In genomic region chr1:226625832-226626576, GRCh38 we compare ENCODE assay signal across 10 cellular contexts.
DNase-seq lines count a peak whose midpoint lies in the region; ATAC-seq and TF ChIP-seq lines count a peak whose summit lies in the region.
"Had no signal": no experiment of that assay in that cellular context is flagged by ENCODE, and none has a peak within 500 bp of the region (broad histone marks: within the 10 kb centered on the region; RNA-seq: fewer than 3 reads in every experiment).

No MANE protein-coding gene starts in this region.

- intact Hi-C loops in MCF 10A (cut with micrococcal nuclease): no loop called here
- intact Hi-C loops in breast epithelium (cut with DNase I; ENCODE audit: low total_unique reads): no loop called here
- intact Hi-C loops in uterus (cut with DNase I; ENCODE audit: low total_unique reads): no loop called here

- no peaks in the 10 kb centered on the region for H3K4me1 ChIP-seq in breast epithelium
- peaks cover 0 to 11% of the 10 kb centered on the region in 2 donors for H3K4me1 ChIP-seq in uterus
- H3K4me1 ChIP-seq: Caco-2, parathyroid adenoma had no signal

- no TSS peak for BruUV-seq in MCF 10A (replicated peaks; lab: Mats Ljungman, UMichigan)

- TF ChIP-seq POLR2A in breast epithelium (IDR thresholded peaks at IDR 0.05) (no peak), uterus (IDR thresholded peaks at IDR 0.05) (no peak)

- H3K9me3 Mint-ChIP-seq in MCF 10A (ENCODE audit: unreplicated experiment): no peaks in the 10 kb centered on the region

- H3K27ac ChIP-seq in breast epithelium (no peak overlapping the region), uterus (peak overlapping the region; percentile 35 to 43)
- H3K27ac ChIP-seq: parathyroid adenoma had no signal

- POLR2A ChIA-PET in MCF 10A (lab: Yijun Ruan, JAX): interaction anchor here (0.6 to 1.6 kb wide), 9 partner anchors 20 to 600 kb away, joined by 3 to 7 read pairs (median 3); no protein-coding TSS in a partner anchor

- H3K36me3 ChIP-seq in breast epithelium (no peaks in the 10 kb centered on the region), uterus (no peaks in the 10 kb centered on the region)

- H3K4me3 ChIP-seq in breast epithelium (peak overlapping the region in 1 of 3 donors; percentile 4), fibroblast of the aortic adventitia (ENCODE audit: low read depth, low read length) (peak overlapping the region; percentile 25), uterus (no peak overlapping the region)

- peaks cover 6% of the 10 kb centered on the region for H3K36me3 Mint-ChIP-seq in MCF 10A (ENCODE audit: insufficient read depth, unreplicated experiment)

- peak overlapping the region; percentile 36 for H3K27ac Mint-ChIP-seq in MCF 10A (ENCODE audit: low read depth, unreplicated experiment)

- CTCF ChIA-PET in MCF 10A (lab: Yijun Ruan, JAX): interaction anchor here (0.5 to 16.7 kb wide), 61 partner anchors 9 to 1019 kb away, joined by 3 to 342 read pairs (median 4); no protein-coding TSS in a partner anchor

- no peaks in the 10 kb centered on the region for H3K27me3 Mint-ChIP-seq in MCF 10A (ENCODE audit: insufficient read depth, unreplicated experiment)

- ATAC-seq in HG03442 (IDR thresholded peaks at IDR 0.05; ENCODE audit: unreplicated experiment) (peak; percentile 26), GM21367 (IDR thresholded peaks at IDR 0.05; ENCODE audit: unreplicated experiment) (no peak), HG02938 (IDR thresholded peaks at IDR 0.05; ENCODE audit: unreplicated experiment) (no peak)

- H3K4me3 Mint-ChIP-seq in MCF 10A (ENCODE audit: unreplicated experiment): no peak overlapping the region

- H3K9me3 ChIP-seq in breast epithelium (no peaks in the 10 kb centered on the region), uterus (no peaks in the 10 kb centered on the region)

- no peak for DNase-seq in MCF 10A (ENCODE audit: unreplicated experiment)
- no peak for DNase-seq in breast epithelium (ENCODE audit: low spot score in 2 of 2)
- DNase-seq in fibroblast of the aortic adventitia (ENCODE audit: low read depth): no peak
- peak; percentile 15 to 18 for DNase-seq in uterus
- no peak for DNase-seq in stimulated activated CD4-positive, alpha-beta T cell treated with anti-CD3 and anti-CD28 coated beads, Interleukin-1b, Interleukin-23, amount 100 ng/mL, for 48 hours

- H3K4me1 Mint-ChIP-seq in MCF 10A (ENCODE audit: insufficient read depth, unreplicated experiment): peaks cover 22% of the 10 kb centered on the region

- no peak for TF ChIP-seq CTCF in MCF 10A (IDR thresholded peaks at IDR 0.05; ENCODE audit: unreplicated experiment)
- TF ChIP-seq CTCF in breast epithelium (IDR thresholded peaks at IDR 0.05): no peak
- no peak for TF ChIP-seq CTCF in fibroblast of the aortic adventitia (IDR thresholded peaks at IDR 0.05; ENCODE audit: insufficient read depth, low read length)
- no peak for TF ChIP-seq CTCF in uterus (IDR thresholded peaks at IDR 0.05)

- H3K27me3 ChIP-seq in breast epithelium (no peaks in the 10 kb centered on the region), uterus (no peaks in the 10 kb centered on the region)

Comparison
In these comparisons a context has a peak if more than half of its experiments do, and no peak if none do; other contexts are left out.
1. DNase-seq: peak in uterus (2 of 2); none in MCF 10A (single experiment), breast epithelium (0 of 2), fibroblast of the aortic adventitia (single experiment) and stimulated activated CD4-positive, alpha-beta T cell treated with anti-CD3 and anti-CD28 coated beads, Interleukin-1b, Interleukin-23, amount 100 ng/mL, for 48 hours (single experiment).
2. H3K27ac ChIP-seq: peak in uterus (2 of 2); none in breast epithelium (0 of 2).